ENCODE assay signal across 7 cellular contexts in genomic region chr1:28668956-28669719, GRCh38. TPM values are rescaled to one million over a fixed set of nuclear protein-coding genes. Genes with fewer than 3 reads are reported as not detected.
DNase-seq lines count a peak whose midpoint lies in the region; FAIRE-seq and TF ChIP-seq lines count a peak whose summit lies in the region.

No MANE protein-coding gene starts in this region.

- H3K4me1 ChIP-seq in HEK293 (ENCODE audit: control insufficient read depth, insufficient read depth, low read length): peaks cover 4% of the 10 kb centered on the region; the same call in 1 of the 2 replicates

- POLR2A ChIA-PET in HEK293 (lab: Yijun Ruan, JAX): interaction anchor here (0.5 to 3.6 kb wide), 11 partner anchors 14 to 1803 kb away, joined by 3 to 35 read pairs (median 4); partner anchors contain the start of genes ATP5IF1, RNU11, TAF12 and YTHDF2

- H3K4me3 ChIP-seq in HEK293 (ENCODE audit: low read depth, low read length) (peak overlapping the region; percentile 75), WI38 (ENCODE audit: low read depth, low read length) (peak overlapping the region; percentile 89), bronchial epithelial cell (ENCODE audit: low read depth, low read length) (peak overlapping the region; percentile 78)

- FAIRE-seq in bronchial epithelial cell (lab: Jason Lieb, UNC): no peak

- H3K27me3 ChIP-seq in bronchial epithelial cell (ENCODE audit: control insufficient read depth, insufficient read depth, low read length): no peaks in the 10 kb centered on the region

- peak; percentile 92 for DNase-seq in GM13976 (ENCODE audit: low spot score)
- peak; percentile 46 for DNase-seq in MV-4-11 (lab: John Stamatoyannopoulos, UW)
- peak; percentile 23 for DNase-seq in bronchial epithelial cell (ENCODE audit: low read depth)
- peak; percentile 45 for DNase-seq in kidney tubule cell (ENCODE audit: low spot score)
- DNase-seq in stimulated activated CD4-positive, alpha-beta T cell treated with anti-CD3 and anti-CD28 coated beads, Interleukin-1b, Interleukin-23, amount 100 ng/mL, for 4 hours (ENCODE audit: low read depth in 2 of 2): peak; percentile 16 to 74

- CTCF ChIA-PET in HEK293 (lab: Yijun Ruan, JAX): interaction anchor here (0.6 kb wide), 2 partner anchors 208 to 472 kb away, joined by 3 read pairs; no protein-coding TSS in a partner anchor

- TF ChIP-seq CTCF in GM13976 (IDR thresholded peaks at IDR 0.05; ENCODE audit: borderline replicate concordance, control extremely low read depth, extremely low read depth, insufficient read depth, missing control alignments) (no peak), HEK293 (tag by site-specific recombination; IDR thresholded peaks at IDR 0.05) (no peak), WI38 (IDR thresholded peaks at IDR 0.05; ENCODE audit: low read depth, low read length) (no peak), bronchial epithelial cell (IDR thresholded peaks at IDR 0.05; ENCODE audit: insufficient read depth, low read length, severe bottlenecking) (no peak)

- in situ Hi-C loops in GM13976 (cut with MboI; ENCODE audit: low sequenced_read_pairs, unreplicated experiment): no loop called here

- no peaks in the 10 kb centered on the region for H3K9me3 ChIP-seq in HEK293 (ENCODE audit: control insufficient read depth, insufficient read depth, low read depth, low read length)

- H3K27ac ChIP-seq in HEK293 (ENCODE audit: extremely low read depth, low read depth, low read length): peak overlapping the region; percentile 95

- no peaks in the 10 kb centered on the region for H3K36me3 ChIP-seq in HEK293 (ENCODE audit: control insufficient read depth in 2 of 2, insufficient read depth in 1 of 2, low read length in 2 of 2)
- no peaks in the 10 kb centered on the region for H3K36me3 ChIP-seq in bronchial epithelial cell (ENCODE audit: control insufficient read depth, insufficient read depth, low read length)

TF ChIP-seq in HEK293, 187 proteins besides CTCF, POLR2A, EP300 and RAD21 (continues in another document):
- TF ChIP-seq GLIS2 (tag by site-specific recombination; IDR thresholded peaks at IDR 0.05) (peak; percentile 83), ZBTB8A (tag by site-specific recombination; IDR thresholded peaks at IDR 0.05) (peak; percentile 57), ZXDB (tag by site-specific recombination; IDR thresholded peaks at IDR 0.05) (0 out of 2 replicates have a peak, but pooled peaks have one; percentile 18), PRDM10 (tag by site-specific recombination; IDR thresholded peaks at IDR 0.05) (peak; percentile 72), ZEB2 (tag by site-specific recombination; IDR thresholded peaks at IDR 0.05) (no peak), SP2 (tag by site-specific recombination; IDR thresholded peaks at IDR 0.05) (peak; percentile 34; the same call in 1 of the 2 replicates), KLF8 (tag by site-specific recombination; IDR thresholded peaks at IDR 0.05) (peak; percentile 18; the same call in 1 of the 2 replicates), PATZ1 (tag by site-specific recombination; IDR thresholded peaks at IDR 0.05) (peak; percentile 66), ZNF335 (tag by site-specific recombination; conservative IDR thresholded peaks at IDR 0.05) (peak; percentile 94), ZNF324 (tag by site-specific recombination; IDR thresholded peaks at IDR 0.05) (no peak), ZNF776 (tag by site-specific recombination; IDR thresholded peaks at IDR 0.05; ENCODE audit: borderline replicate concordance) (no peak), ZSCAN30 (tag by site-specific recombination; IDR thresholded peaks at IDR 0.05) (0 out of 2 replicates have a peak, but pooled peaks have one; percentile 44), ZBTB26 (tag by site-specific recombination; optimal IDR thresholded peaks at IDR 0.05) (peak; percentile 35), ZNF174 (tag by site-specific recombination; IDR thresholded peaks at IDR 0.05) (no peak), GLIS1 (tag by site-specific recombination; IDR thresholded peaks at IDR 0.05) (peak; percentile 78), ZBTB17 (tag by site-specific recombination; IDR thresholded peaks at IDR 0.05) (peak; percentile 76)
- TF ChIP-seq, protein P1, sequence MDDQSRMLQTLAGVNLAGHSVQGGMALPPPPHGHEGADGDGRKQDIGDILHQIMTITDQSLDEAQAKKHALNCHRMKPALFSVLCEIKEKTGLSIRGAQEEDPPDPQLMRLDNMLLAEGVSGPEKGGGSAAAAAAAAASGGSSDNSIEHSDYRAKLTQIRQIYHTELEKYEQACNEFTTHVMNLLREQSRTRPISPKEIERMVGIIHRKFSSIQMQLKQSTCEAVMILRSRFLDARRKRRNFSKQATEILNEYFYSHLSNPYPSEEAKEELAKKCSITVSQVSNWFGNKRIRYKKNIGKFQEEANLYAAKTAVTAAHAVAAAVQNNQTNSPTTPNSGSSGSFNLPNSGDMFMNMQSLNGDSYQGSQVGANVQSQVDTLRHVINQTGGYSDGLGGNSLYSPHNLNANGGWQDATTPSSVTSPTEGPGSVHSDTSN (CRISPR knock-in tag; IDR thresholded peaks at IDR 0.05): no peak
- TF ChIP-seq, protein P2, sequence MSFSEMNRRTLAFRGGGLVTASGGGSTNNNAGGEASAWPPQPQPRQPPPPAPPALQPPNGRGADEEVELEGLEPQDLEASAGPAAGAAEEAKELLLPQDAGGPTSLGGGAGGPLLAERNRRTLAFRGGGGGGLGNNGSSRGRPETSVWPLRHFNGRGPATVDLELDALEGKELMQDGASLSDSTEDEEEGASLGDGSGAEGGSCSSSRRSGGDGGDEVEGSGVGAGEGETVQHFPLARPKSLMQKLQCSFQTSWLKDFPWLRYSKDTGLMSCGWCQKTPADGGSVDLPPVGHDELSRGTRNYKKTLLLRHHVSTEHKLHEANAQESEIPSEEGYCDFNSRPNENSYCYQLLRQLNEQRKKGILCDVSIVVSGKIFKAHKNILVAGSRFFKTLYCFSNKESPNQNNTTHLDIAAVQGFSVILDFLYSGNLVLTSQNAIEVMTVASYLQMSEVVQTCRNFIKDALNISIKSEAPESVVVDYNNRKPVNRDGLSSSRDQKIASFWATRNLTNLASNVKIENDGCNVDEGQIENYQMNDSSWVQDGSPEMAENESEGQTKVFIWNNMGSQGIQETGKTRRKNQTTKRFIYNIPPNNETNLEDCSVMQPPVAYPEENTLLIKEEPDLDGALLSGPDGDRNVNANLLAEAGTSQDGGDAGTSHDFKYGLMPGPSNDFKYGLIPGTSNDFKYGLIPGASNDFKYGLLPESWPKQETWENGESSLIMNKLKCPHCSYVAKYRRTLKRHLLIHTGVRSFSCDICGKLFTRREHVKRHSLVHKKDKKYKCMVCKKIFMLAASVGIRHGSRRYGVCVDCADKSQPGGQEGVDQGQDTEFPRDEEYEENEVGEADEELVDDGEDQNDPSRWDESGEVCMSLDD (tag by site-specific recombination; IDR thresholded peaks at IDR 0.05): peak; percentile 65; the same call in 1 of the 2 replicates

RNA-seq across cellular contexts. Expression of gene GMEB1, which starts 0.6 kb away (rescaled TPM):
- 7.6 and 7.9 TPM in 2 replicates for total RNA-seq in bronchial epithelial cell

RNA-seq across cellular contexts. Expression of gene RNU11, which starts 20.7 kb away (rescaled TPM):
- not detected in 2 replicates for total RNA-seq in bronchial epithelial cell

RNA-seq across cellular contexts. Expression of gene TAF12, which starts 26.3 kb away (rescaled TPM):
- total RNA-seq in bronchial epithelial cell: 49.9 and 55.8 TPM in 2 replicates

Comparison
In these comparisons a context has a peak if more than half of its experiments do, and no peak if none do; other contexts are left out.
1. Peak in every context shown above with its lines: DNase-seq, H3K4me3 ChIP-seq and H3K27ac ChIP-seq.
2. DNase-seq: peak in every context shown above with its lines; median percentile 92 in GM13976; 46 in MV-4-11; 45 in kidney tubule cell; 45 in stimulated activated CD4-positive, alpha-beta T cell treated with anti-CD3 and anti-CD28 coated beads, Interleukin-1b, Interleukin-23, amount 100 ng/mL, for 4 hours; 23 in bronchial epithelial cell.